Comparison of ENCODE assay signal across 18 cellular contexts in genomic region chr9:125639057-125639456, GRCh38.
"Had no signal": no experiment of that assay in that cellular context is flagged by ENCODE, and none has a peak within 500 bp of the region (broad histone marks: within the 10 kb centered on the region; RNA-seq: fewer than 3 reads in every experiment).

No MANE protein-coding gene starts in this region.

- H3K27ac ChIP-seq: coronary artery, heart left ventricle, lower lobe of right lung, right atrium auricular region, sigmoid colon, skin epidermis, stomach, tibial artery had no signal

- ATAC-seq: heart left ventricle, left lobe of liver, natural killer cell had no signal

- H3K36me3 ChIP-seq: heart left ventricle, lower lobe of right lung, right atrium auricular region, sigmoid colon, stomach, tibial artery had no signal

- H3K27me3 ChIP-seq: heart left ventricle, right atrium auricular region, sigmoid colon, stomach, tibial artery had no signal

- H3K4me3 ChIP-seq: coronary artery, heart left ventricle, lower lobe of right lung, right atrium auricular region, sigmoid colon, skin epidermis, stomach, tibial artery had no signal

- DNase-seq: effector CD8-positive, alpha-beta T cell; foreskin melanocyte; heart left ventricle; hippocampal formation; kidney glomerular epithelial cell; lower lobe of right lung; natural killer cell; posterior cingulate gyrus; sigmoid colon; stimulated activated CD4-positive, alpha-beta T cell treated with anti-CD3 and anti-CD28 coated beads, Interleukin-2, amount 100 ng/mL, for 24 hours; stimulated activated CD4-positive, alpha-beta T cell treated with anti-CD3 and anti-CD28 coated beads, Interleukin-4, amount 100 ng/mL, for 4 hours; stimulated activated naive CD4-positive, alpha-beta T cell; stomach; tibial artery had no signal

- H3K9me3 ChIP-seq: heart left ventricle, lower lobe of right lung, right atrium auricular region, sigmoid colon, stomach, tibial artery had no signal
